Comparison of ENCODE assay signal across 18 cellular contexts in the genomic region with DNA sequence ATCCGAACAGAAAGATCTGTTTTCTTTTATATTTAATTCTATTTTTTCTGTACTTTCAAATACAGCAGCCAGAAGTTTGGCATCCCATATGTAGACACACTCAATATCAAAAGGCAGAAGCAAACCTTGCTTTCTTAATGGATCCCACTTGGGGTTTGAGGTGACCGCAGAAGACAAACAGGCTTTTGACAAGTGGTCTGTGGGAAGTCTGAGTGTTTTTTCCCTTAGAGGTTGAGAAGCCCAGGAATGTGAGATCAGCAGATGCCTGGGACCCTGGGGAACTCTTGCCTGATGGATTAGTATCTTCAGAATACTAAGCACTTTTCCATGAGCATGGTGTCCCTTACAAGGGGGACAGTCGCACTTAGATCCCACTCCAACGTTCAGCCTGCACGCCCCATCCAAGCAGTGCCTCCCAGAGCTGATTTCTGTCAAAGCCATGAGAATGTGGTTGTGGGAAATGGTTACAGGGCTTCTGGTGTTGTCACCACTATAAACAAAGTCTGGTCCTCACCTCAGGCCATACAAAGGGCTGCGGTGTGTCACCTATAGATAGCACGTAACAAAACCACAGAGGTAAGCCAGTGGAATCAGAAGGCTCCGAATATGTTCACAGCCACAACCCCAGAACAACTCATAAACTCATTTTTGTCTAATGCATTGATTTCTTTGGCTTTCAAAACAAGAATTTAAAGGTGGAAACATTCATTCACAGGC. TPM values are rescaled to one million over a fixed set of nuclear protein-coding genes. Genes with fewer than 3 reads are reported as not detected.
DNase-seq lines count a peak whose midpoint lies in the region; ATAC-seq and TF ChIP-seq lines count a peak whose summit lies in the region.
"Had no signal": no experiment of that assay in that cellular context is flagged by ENCODE, and none has a peak within 500 bp of the region (broad histone marks: within the 10 kb centered on the region; RNA-seq: fewer than 3 reads in every experiment).

No MANE protein-coding gene starts in this region.

- no peak for TF ChIP-seq POLR2A in suprapubic skin (IDR thresholded peaks at IDR 0.05)

- WGBS in suprapubic skin = 78% methylated on average over 8 of the region's 8 CpGs

- POLR2A ChIA-PET in CD4-positive, alpha-beta memory T cell (lab: Charles Lee; ENCODE audit: partially characterized antibody) = interaction anchor here (0.6 kb wide), 1 partner anchor 360 kb away, joined by 4 read pairs; no protein-coding TSS in a partner anchor

- no peaks in the 10 kb centered on the region for H3K9me3 Mint-ChIP-seq in CD4-positive, alpha-beta memory T cell
- no peaks in the 10 kb centered on the region for H3K9me3 Mint-ChIP-seq in central memory CD8-positive, alpha-beta T cell
- H3K9me3 Mint-ChIP-seq: activated B cell treated with CpG ODN at 0.5 μM for 24 hours had no signal

- H3K9me3 ChIP-seq in CD4-positive, alpha-beta memory T cell (ENCODE audit: control insufficient read depth in 1 of 2, low read length in 2 of 2) = no peaks in the 10 kb centered on the region
- H3K9me3 ChIP-seq in T-helper 17 cell (ENCODE audit: control insufficient read depth, low read length, poor library complexity, severe bottlenecking) (no peaks in the 10 kb centered on the region), suprapubic skin (no peaks in the 10 kb centered on the region)
- H3K9me3 ChIP-seq: BE2C had no signal

- H3K4me3 ChIP-seq in CD4-positive, alpha-beta memory T cell (ENCODE audit: low read length in 2 of 2) = no peak overlapping the region
- no peak overlapping the region for H3K4me3 ChIP-seq in suprapubic skin

- peaks cover 5 to 7% of the 10 kb centered on the region in 2 donors for H3K27me3 Mint-ChIP-seq in CD4-positive, alpha-beta memory T cell
- H3K27me3 Mint-ChIP-seq in T-helper 17 cell = peaks cover 26% of the 10 kb centered on the region
- H3K27me3 Mint-ChIP-seq in central memory CD8-positive, alpha-beta T cell = peaks cover 76% of the 10 kb centered on the region
- H3K27me3 Mint-ChIP-seq: activated B cell treated with CpG ODN at 0.5 μM for 24 hours had no signal

- H3K4me1 Mint-ChIP-seq in CD4-positive, alpha-beta memory T cell = peaks cover 0 to 4% (median under 1%) of the 10 kb centered on the region in 4 donors
- peaks cover 14% of the 10 kb centered on the region for H3K4me1 Mint-ChIP-seq in T-helper 17 cell
- peaks cover 6% of the 10 kb centered on the region for H3K4me1 Mint-ChIP-seq in central memory CD8-positive, alpha-beta T cell
- H3K4me1 Mint-ChIP-seq: activated B cell treated with CpG ODN at 0.5 μM for 24 hours had no signal

- H3K4me1 ChIP-seq in CD4-positive, alpha-beta memory T cell (ENCODE audit: insufficient read depth, low read length) = no peaks in the 10 kb centered on the region
- peaks cover 4% of the 10 kb centered on the region for H3K4me1 ChIP-seq in suprapubic skin
- H3K4me1 ChIP-seq: BE2C had no signal

- TF ChIP-seq EP300 in suprapubic skin (IDR thresholded peaks at IDR 0.05) = no peak

- CTCF ChIA-PET in CD4-positive, alpha-beta memory T cell (lab: Charles Lee; ENCODE audit: partially characterized antibody) = interaction anchor here (1.0 to 1.2 kb wide), 2 partner anchors 10 to 168 kb away, joined by 3 read pairs; no protein-coding TSS in a partner anchor

- H3K27me3 ChIP-seq in CD4-positive, alpha-beta memory T cell (ENCODE audit: insufficient read depth, low read length) = no peaks in the 10 kb centered on the region
- H3K27me3 ChIP-seq in suprapubic skin = peaks cover 3% of the 10 kb centered on the region
- H3K27me3 ChIP-seq: BE2C had no signal

- peak; percentile 57 for ATAC-seq in T-helper 17 cell
- peak; percentile 92 for ATAC-seq in central memory CD8-positive, alpha-beta T cell (replicated peaks; ENCODE audit: extremely low read depth, poor library complexity, severe bottlenecking)

- no peak overlapping the region for H3K27ac ChIP-seq in CD4-positive, alpha-beta memory T cell (ENCODE audit: low read depth, low read length)
- H3K27ac ChIP-seq in suprapubic skin = no peak overlapping the region

- H3K36me3 ChIP-seq in CD4-positive, alpha-beta memory T cell (ENCODE audit: insufficient read depth, low read length) = no peaks in the 10 kb centered on the region
- no peaks in the 10 kb centered on the region for H3K36me3 ChIP-seq in suprapubic skin
- H3K36me3 ChIP-seq: BE2C had no signal

- DNase-seq in CD4-positive, alpha-beta memory T cell = peak in 4 of 5 donors; percentile 11 to 27 (median 20)
- peak; percentile 51 for DNase-seq in ELF-1 (ENCODE audit: low read depth, low spot score)
- no peak for DNase-seq in T-helper 17 cell
- peak in 1 of 2 donors; percentile 53 for DNase-seq in central memory CD8-positive, alpha-beta T cell (ENCODE audit: low spot score in 2 of 2)
- DNase-seq in head of caudate nucleus = no peak
- DNase-seq in DMS114 treated with DMSO at 0.1 percent for 48 hours (lab: John Stamatoyannopoulos, UW; ENCODE audit: unreplicated experiment) = no peak
- DNase-seq in NCI-H146 (lab: John Stamatoyannopoulos, UW) = no peak
- no peak for DNase-seq in suprapubic skin (ENCODE audit: low spot score in 2 of 2)
- DNase-seq: activated B cell treated with CpG ODN at 0.5 μM for 24 hours, BE2C, NCI-H1092, NCI-H446 treated with DMSO at 0.1 percent for 48 hours had no signal

- no peaks in the 10 kb centered on the region for H3K36me3 Mint-ChIP-seq in CD4-positive, alpha-beta memory T cell
- peaks cover 3% of the 10 kb centered on the region for H3K36me3 Mint-ChIP-seq in T-helper 17 cell (ENCODE audit: low read depth)
- H3K36me3 Mint-ChIP-seq in central memory CD8-positive, alpha-beta T cell (ENCODE audit: insufficient read depth) = peaks cover 2% of the 10 kb centered on the region

- no peak overlapping the region for H3K4me3 Mint-ChIP-seq in CD4-positive, alpha-beta memory T cell
- H3K4me3 Mint-ChIP-seq in T-helper 17 cell = no peak overlapping the region
- no peak overlapping the region for H3K4me3 Mint-ChIP-seq in central memory CD8-positive, alpha-beta T cell
- H3K4me3 Mint-ChIP-seq: activated B cell treated with CpG ODN at 0.5 μM for 24 hours had no signal

- intact Hi-C loops in CD4-positive, alpha-beta memory T cell (cut with micrococcal nuclease) = no loop called here
- intact Hi-C loops in head of caudate nucleus (cut with DNase I) = no loop called here

- TF ChIP-seq CTCF in suprapubic skin (IDR thresholded peaks at IDR 0.05) = no peak

- no peak overlapping the region for H3K27ac Mint-ChIP-seq in CD4-positive, alpha-beta memory T cell
- H3K27ac Mint-ChIP-seq in T-helper 17 cell = no peak overlapping the region
- H3K27ac Mint-ChIP-seq in central memory CD8-positive, alpha-beta T cell (ENCODE audit: low read depth) = no peak overlapping the region
- H3K27ac Mint-ChIP-seq: activated B cell treated with CpG ODN at 0.5 μM for 24 hours had no signal

RNA-seq across cellular contexts. Expression of a gene that starts 12.7 kb away (rescaled TPM):
- not detected for total RNA-seq in CD4-positive, alpha-beta memory T cell
- not detected for polyA plus RNA-seq in CD4-positive, alpha-beta memory T cell
- total RNA-seq in T-helper 17 cell (under 1 TPM; 0.35 to 0.68 TPM), suprapubic skin (not detected)
- total RNA-seq: activated B cell treated with CpG ODN at 0.5 μM for 24 hours, chondrocyte, glomerular endothelial cell, mononuclear cell, posterior vena cava, urinary bladder had no signal
- polyA plus RNA-seq: adipose tissue, urinary bladder had no signal

RNA-seq across cellular contexts. Expression of a gene that starts 45.4 kb away (rescaled TPM):
- not detected for total RNA-seq in CD4-positive, alpha-beta memory T cell
- under 1 TPM; 0.13 to 0.16 TPM for polyA plus RNA-seq in CD4-positive, alpha-beta memory T cell
- total RNA-seq in T-helper 17 cell (under 1 TPM; 0.50 to 0.68 TPM), suprapubic skin (not detected)
- total RNA-seq: activated B cell treated with CpG ODN at 0.5 μM for 24 hours, chondrocyte, glomerular endothelial cell, mononuclear cell, posterior vena cava, urinary bladder had no signal
- polyA plus RNA-seq: adipose tissue, urinary bladder had no signal

RNA-seq across cellular contexts. Expression of a gene that starts 53.0 kb away (rescaled TPM):
- total RNA-seq in CD4-positive, alpha-beta memory T cell = 10 to 100 TPM; 48.6 to 54.2 TPM
- polyA plus RNA-seq in CD4-positive, alpha-beta memory T cell = 10 to 100 TPM; 46.2 to 58.1 TPM
- total RNA-seq in T-helper 17 cell (10 to 100 TPM; 20.3 to 24.3 TPM), suprapubic skin (10 to 100 TPM; 26.4 to 38.5 (median 31.8) TPM)

Comparison
In these comparisons a context has a peak if more than half of its experiments do, and no peak if none do; other contexts are left out.
1. DNase-seq: peak in CD4-positive, alpha-beta memory T cell (4 of 5) and ELF-1 (single experiment); none in T-helper 17 cell (0 of 3), head of caudate nucleus (0 of 42), DMS114 treated with DMSO at 0.1 percent for 48 hours (single experiment), NCI-H146 (single experiment) and suprapubic skin (0 of 2).